18 cellular contexts compared by ENCODE assay signal in the genomic region with DNA sequence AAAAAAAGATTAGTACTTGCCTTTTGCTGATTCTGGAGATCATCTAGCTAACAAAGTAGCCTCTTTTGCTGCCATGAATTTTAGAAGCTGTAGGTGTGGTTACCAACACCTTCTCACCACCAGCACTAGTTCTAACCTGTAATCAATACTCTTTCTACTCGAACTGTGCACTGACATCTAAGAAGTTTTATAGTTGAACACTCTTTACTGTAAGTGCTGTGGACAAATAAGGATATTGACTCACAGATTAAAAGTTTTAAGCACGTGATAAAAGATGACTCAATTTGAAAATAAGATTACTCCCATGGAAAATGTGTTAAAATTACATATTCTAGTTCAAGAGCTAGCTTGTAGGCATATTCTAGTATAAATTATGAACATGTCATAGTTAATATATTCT.
A peak's percentile ranks its signal among the peaks of the same experiment; 100 is the strongest.
DNase-seq lines count a peak whose midpoint lies in the region; ATAC-seq and TF ChIP-seq lines count a peak whose summit lies in the region.
"Had no signal": no experiment of that assay in that cellular context is flagged by ENCODE, and none has a peak within 500 bp of the region (broad histone marks: within the 10 kb centered on the region; RNA-seq: fewer than 3 reads in every experiment).

No MANE protein-coding gene starts in this region.

- TF ChIP-seq CTCF in fibroblast of pulmonary artery (IDR thresholded peaks at IDR 0.05; ENCODE audit: low read length, missing control alignments) (no peak), right lobe of liver (IDR thresholded peaks at IDR 0.05) (no peak)

- peaks cover 26% of the 10 kb centered on the region for H3K4me1 Mint-ChIP-seq in activated naive CD4-positive, alpha-beta T cell treated with anti-CD3 and anti-CD28 coated beads, Interleukin-2, amount 50 U/mL, for 24 hours
- H3K4me1 Mint-ChIP-seq in activated naive CD8-positive, alpha-beta T cell (ENCODE audit: low read depth), result peaks cover 9% of the 10 kb centered on the region

- no peaks in the 10 kb centered on the region for H3K36me3 ChIP-seq in right lobe of liver

- no peak for DNase-seq in activated naive CD4-positive, alpha-beta T cell treated with anti-CD3 and anti-CD28 coated beads, Interleukin-2, amount 50 U/mL, for 16 hours
- DNase-seq in fibroblast of pulmonary artery (ENCODE audit: low read depth) (peak; percentile 55), HuH-7.5 (ENCODE audit: low spot score) (no peak), right lobe of liver (no peak), NOMO-1 treated with dmso at 0.1 percent for 144 hours (lab: John Stamatoyannopoulos, UW; ENCODE audit: unreplicated experiment) (no peak)
- DNase-seq: effector CD8-positive, alpha-beta T cell; Kasumi-1; NCI-H187 treated with DMSO at 0.1 percent for 48 hours; NCI-H524 treated with DMSO at 0.1 percent for 48 hours; spleen; substantia nigra; WERI-Rb-1 had no signal

- no peaks in the 10 kb centered on the region for H3K9me3 ChIP-seq in right lobe of liver
- H3K9me3 ChIP-seq: spleen had no signal

- WGBS in right lobe of liver (ENCODE audit: insufficient coverage, low coverage, low lambda C conversion rate, missing lambda C conversion rate), result 60% methylated on average over 2 of the region's 2 CpGs

- H3K4me3 Mint-ChIP-seq in activated naive CD4-positive, alpha-beta T cell treated with anti-CD3 and anti-CD28 coated beads, Interleukin-2, amount 50 U/mL, for 24 hours, result peak overlapping the region; percentile 67
- H3K4me3 Mint-ChIP-seq in activated naive CD8-positive, alpha-beta T cell, result no peak overlapping the region
- H3K4me3 Mint-ChIP-seq: B cell, brain had no signal

- H3K36me3 Mint-ChIP-seq in activated naive CD4-positive, alpha-beta T cell treated with anti-CD3 and anti-CD28 coated beads, Interleukin-2, amount 50 U/mL, for 24 hours, result peaks cover 5% of the 10 kb centered on the region
- no peaks in the 10 kb centered on the region for H3K36me3 Mint-ChIP-seq in activated naive CD8-positive, alpha-beta T cell

- no peak overlapping the region for H3K27ac ChIP-seq in right lobe of liver
- H3K27ac ChIP-seq: parathyroid adenoma, spleen, WERI-Rb-1 had no signal

- H3K27me3 Mint-ChIP-seq in activated naive CD4-positive, alpha-beta T cell treated with anti-CD3 and anti-CD28 coated beads, Interleukin-2, amount 50 U/mL, for 24 hours, result no peaks in the 10 kb centered on the region
- no peaks in the 10 kb centered on the region for H3K27me3 Mint-ChIP-seq in activated naive CD8-positive, alpha-beta T cell
- H3K27me3 Mint-ChIP-seq: B cell, brain had no signal

- no peaks in the 10 kb centered on the region for H3K4me1 ChIP-seq in right lobe of liver
- H3K4me1 ChIP-seq: parathyroid adenoma, spleen had no signal

- no peak for TF ChIP-seq POLR2A in right lobe of liver (IDR thresholded peaks at IDR 0.05)

- no peaks in the 10 kb centered on the region for H3K27me3 ChIP-seq in right lobe of liver
- H3K27me3 ChIP-seq: spleen had no signal

- H3K27ac Mint-ChIP-seq in activated naive CD4-positive, alpha-beta T cell treated with anti-CD3 and anti-CD28 coated beads, Interleukin-2, amount 50 U/mL, for 24 hours, result peak overlapping the region; percentile 96
- peak overlapping the region; percentile 73 for H3K27ac Mint-ChIP-seq in activated naive CD8-positive, alpha-beta T cell
- H3K27ac Mint-ChIP-seq: B cell, brain had no signal

- no peaks in the 10 kb centered on the region for H3K9me3 Mint-ChIP-seq in activated naive CD4-positive, alpha-beta T cell treated with anti-CD3 and anti-CD28 coated beads, Interleukin-2, amount 50 U/mL, for 24 hours
- H3K9me3 Mint-ChIP-seq in activated naive CD8-positive, alpha-beta T cell (ENCODE audit: low read depth), result no peaks in the 10 kb centered on the region
- H3K9me3 Mint-ChIP-seq: brain had no signal

- H3K4me3 ChIP-seq in fibroblast of pulmonary artery (replicated peaks; ENCODE audit: low read depth, low read length), result no peak overlapping the region
- H3K4me3 ChIP-seq in right lobe of liver, result no peak overlapping the region
- H3K4me3 ChIP-seq: spleen had no signal

- intact Hi-C loops in right lobe of liver (cut with DNase I), result no loop called here

- no peak for ATAC-seq in right lobe of liver
- ATAC-seq in HG03460 (IDR thresholded peaks at IDR 0.05; ENCODE audit: unreplicated experiment), result no peak
